8 cellular contexts compared by ENCODE assay signal in the genomic region with DNA sequence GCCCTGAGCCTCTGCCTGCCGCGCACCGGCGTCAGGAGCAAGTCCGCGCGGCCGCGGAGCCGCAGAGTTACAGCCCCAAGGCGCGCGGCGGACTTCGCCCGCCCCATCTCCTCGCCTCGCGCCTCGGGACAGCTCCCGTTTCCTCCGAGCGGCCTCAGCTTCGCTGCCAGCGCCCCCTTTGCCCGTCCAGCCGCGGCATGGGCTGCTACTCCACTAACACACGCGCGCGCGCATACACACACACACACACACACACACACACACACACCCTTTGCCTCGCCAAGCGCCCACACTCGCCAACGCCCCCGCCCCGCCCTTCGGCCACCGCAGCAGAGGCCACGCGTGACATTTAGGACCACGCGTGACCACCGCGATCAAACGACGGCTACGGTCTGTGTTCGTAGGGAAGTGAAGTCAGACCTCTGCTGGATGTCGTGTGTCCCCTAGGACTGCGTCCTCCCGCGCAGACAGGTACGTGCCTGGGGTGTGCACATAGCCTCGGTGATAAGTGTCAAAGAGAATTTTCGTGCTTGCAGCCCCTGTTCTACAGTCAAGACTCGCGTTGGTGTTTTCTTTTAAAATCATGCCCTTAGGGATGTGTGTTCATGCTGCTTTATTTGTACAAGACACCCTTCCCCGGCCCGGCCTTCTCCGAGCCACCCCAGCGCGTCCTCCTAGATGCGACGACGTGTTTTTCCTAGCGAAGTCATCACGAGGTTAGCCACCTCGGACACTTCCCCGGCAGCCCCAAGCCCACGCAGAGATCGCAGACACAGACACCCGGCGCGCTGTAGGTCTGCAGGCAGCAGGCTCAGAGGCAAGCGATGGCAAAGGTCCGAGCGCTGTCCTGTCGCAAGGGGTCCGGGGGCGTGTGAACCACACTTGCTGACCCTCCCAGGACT. TPM values are rescaled to one million over a fixed set of nuclear protein-coding genes. Genes with fewer than 3 reads are reported as not detected.
A peak's percentile ranks its signal among the peaks of the same experiment; 100 is the strongest.
DNase-seq lines count a peak whose midpoint lies in the region; ATAC-seq, FAIRE-seq and TF ChIP-seq lines count a peak whose summit lies in the region.

No MANE protein-coding gene starts in this region.

- no peaks in the 10 kb centered on the region for H3K9me3 Mint-ChIP-seq in activated T-cell treated with anti-CD3 and anti-CD28 coated beads, Interleukin-2, amount 50 U/mL, for 4 hours

- intact Hi-C loops in Right ventricle myocardium inferior (cut with DNase I) = loop anchor here (5.0 kb wide), 1 partner anchor 498 kb away; no protein-coding TSS in a partner anchor
- intact Hi-C loops in cardiac septum (cut with DNase I) = loop anchor here (5.0 kb wide), 1 partner anchor 498 kb away; no protein-coding TSS in a partner anchor
- intact Hi-C loops in heart right ventricle (cut with DNase I) = loop anchor here in 9 of 10 donors (5.0 to 10.0 kb wide), 7 partner anchors 430 to 650 kb away; no protein-coding TSS in a partner anchor
- intact Hi-C loops in posterior vena cava (cut with DNase I) = loop anchor here (5.0 to 10.0 kb wide), 4 partner anchors 430 to 650 kb away; no protein-coding TSS in a partner anchor

- DNase-seq in Right ventricle myocardium inferior (ENCODE audit: missing footprints) (peak; percentile 70), cardiac septum (ENCODE audit: low spot score) (no peak), heart right ventricle (no peak), posterior vena cava (ENCODE audit: low spot score) (peak; percentile 87), D721Med (ENCODE audit: insufficient read length, low spot score) (no peak), RCC 7860 (ENCODE audit: low spot score) (no peak), UCSD-AML1 (lab: John Stamatoyannopoulos, UW; ENCODE audit: unreplicated experiment) (no peak)
- DNase-seq in activated T-cell treated with anti-CD3 and anti-CD28 coated beads, Interleukin-2, amount 50 U/mL, for 4 hours = peak; percentile 8

- H3K36me3 ChIP-seq in heart right ventricle = no peaks in the 10 kb centered on the region

- H3K27ac ChIP-seq in heart right ventricle = no peak overlapping the region

- no peaks in the 10 kb centered on the region for H3K9me3 ChIP-seq in heart right ventricle

- no peaks in the 10 kb centered on the region for H3K36me3 Mint-ChIP-seq in activated T-cell treated with anti-CD3 and anti-CD28 coated beads, Interleukin-2, amount 50 U/mL, for 4 hours (ENCODE audit: insufficient read depth)

- H3K4me1 ChIP-seq in heart right ventricle = peaks cover 8 to 57% (median 47%) of the 10 kb centered on the region in 9 donors

- H3K27me3 ChIP-seq in heart right ventricle = peaks cover 41 to 100% (median 94%) of the 10 kb centered on the region in 7 donors

- TF ChIP-seq CTCF in heart right ventricle (IDR thresholded peaks at IDR 0.05) (no peak), D721Med (IDR thresholded peaks at IDR 0.05; ENCODE audit: insufficient read depth, missing control alignments) (no peak)

- peak overlapping the region; percentile 81 for H3K4me3 Mint-ChIP-seq in activated T-cell treated with anti-CD3 and anti-CD28 coated beads, Interleukin-2, amount 50 U/mL, for 4 hours

- ATAC-seq in Right ventricle myocardium inferior (no peak), heart right ventricle (peak in 3 of 8 donors; percentile 2 to 27 (median 5))
- peak in 1 of 2 donors; percentile 0 for ATAC-seq in activated T-cell treated with anti-CD3 and anti-CD28 coated beads, Interleukin-2, amount 50 U/mL, for 4 hours

- H3K4me1 Mint-ChIP-seq in activated T-cell treated with anti-CD3 and anti-CD28 coated beads, Interleukin-2, amount 50 U/mL, for 4 hours (ENCODE audit: low read depth) = peaks cover 40% of the 10 kb centered on the region

- peak overlapping the region in 9 of 10 donors; percentile 46 to 71 (median 64) for H3K4me3 ChIP-seq in heart right ventricle

- 1% methylated on average over 77 to 83 of the region's 83 CpGs for WGBS in heart right ventricle, 2 donors

- H3K27me3 Mint-ChIP-seq in activated T-cell treated with anti-CD3 and anti-CD28 coated beads, Interleukin-2, amount 50 U/mL, for 4 hours (ENCODE audit: low read depth) = peaks cover 59% of the 10 kb centered on the region

- FAIRE-seq in D721Med (lab: Jason Lieb, UNC) (no peak), RCC 7860 (lab: Jason Lieb, UNC) (no peak)

RNA-seq across cellular contexts. Expression of a gene that starts 0.9 kb away (rescaled TPM):
- 0.14 TPM for total RNA-seq in Right ventricle myocardium inferior
- 0.16 TPM for total RNA-seq in cardiac septum
- under 1 TPM; 0.37 to 0.95 (median 0.38) TPM for total RNA-seq in activated T-cell treated with anti-CD3 and anti-CD28 coated beads, Interleukin-2, amount 50 U/mL, for 4 hours
- total RNA-seq in heart right ventricle = under 1 TPM in 8 of 10 donors, not detected in 2; 0.09 to 0.53 (median 0.29) TPM
- under 1 TPM; 0.09 to 0.15 TPM for polyA plus RNA-seq in heart right ventricle
- total RNA-seq in posterior vena cava = 10 to 100 TPM; 27.0 to 31.1 TPM

Comparison
In these comparisons a context has a peak if more than half of its experiments do, and no peak if none do; other contexts are left out.
1. DNase-seq: peak in Right ventricle myocardium inferior (single experiment), activated T-cell treated with anti-CD3 and anti-CD28 coated beads, Interleukin-2, amount 50 U/mL, for 4 hours (single experiment) and posterior vena cava (single experiment); none in cardiac septum (single experiment), heart right ventricle (0 of 2), D721Med (single experiment), RCC 7860 (single experiment) and UCSD-AML1 (single experiment).
2. RNA of a gene that starts 0.9 kb away (total RNA-seq): 27.0 to 31.1 TPM in posterior vena cava; 0.37 to 0.95 TPM in activated T-cell treated with anti-CD3 and anti-CD28 coated beads, Interleukin-2, amount 50 U/mL, for 4 hours, 0.09 to 0.53 TPM in heart right ventricle, 0.16 TPM in cardiac septum (single experiment) and 0.14 TPM in Right ventricle myocardium inferior (single experiment); every median in the first group is over 10 times any median in the second.